30 cellular contexts compared by ENCODE assay signal in genomic region chr3:4884901-4885300, GRCh38.
DNase-seq lines count a peak whose midpoint lies in the region; ATAC-seq, FAIRE-seq and TF ChIP-seq lines count a peak whose summit lies in the region.
"Had no signal": no experiment of that assay in that cellular context is flagged by ENCODE, and none has a peak within 500 bp of the region (broad histone marks: within the 10 kb centered on the region; RNA-seq: fewer than 3 reads in every experiment).

No MANE protein-coding gene starts in this region.

- H3K9me3 ChIP-seq in A549 (peaks cover 4% of the 10 kb centered on the region; the same call in 1 of the 3 replicates), SJSA1 (replicated peaks) (no peaks in the 10 kb centered on the region), prostate gland (no peaks in the 10 kb centered on the region), SJCRH30 (replicated peaks) (0 out of 2 replicates have a peak, but pooled peaks cover 5% of the 10 kb centered on the region), sigmoid colon (no peaks in the 10 kb centered on the region)
- H3K9me3 ChIP-seq: BE2C, Peyer's patch, SK-N-SH had no signal

- no peak for FAIRE-seq in A549 (lab: Jason Lieb, UNC)
- FAIRE-seq: GM12878 had no signal

- DNase-seq in A549 (ENCODE audit: low read depth in 1 of 2, low spot score in 1 of 2), result no peak
- no peak for DNase-seq in SJSA1 (ENCODE audit: low read depth in 1 of 2, low spot score in 2 of 2)
- DNase-seq in prostate gland (ENCODE audit: low spot score), result no peak
- no peak for DNase-seq in SJCRH30
- no peak for DNase-seq in sigmoid colon
- no peak for DNase-seq in NCI-H1436 treated with DMSO at 0.1 percent for 48 hours (lab: John Stamatoyannopoulos, UW)
- DNase-seq in NK-92 (lab: John Stamatoyannopoulos, UW; ENCODE audit: unreplicated experiment), result no peak
- DNase-seq: ACHN; BE2C; CD8-positive, alpha-beta memory T cell; DMS 273 treated with DMSO at 0.1 percent for 48 hours; DMS79; EL; GDM1; GOT3; HCEC 1CT; Karpas-422; MV-4-11; NCI-H1105; NCI-H146; NCI-H2029 treated with DMSO at 0.1 percent for 48 hours; NCI-H446 treated with DMSO at 0.1 percent for 48 hours; NCI-H526 treated with DMSO at 0.1 percent for 48 hours; Peyer's patch; SHP77 treated with DMSO at 0.1 percent for 48 hours; SK-N-SH had no signal

- intact Hi-C loops in prostate gland (cut with DNase I), result no loop called here
- intact Hi-C loops in sigmoid colon (cut with DNase I), result no loop called here

- H3K4me1 Mint-ChIP-seq in brain, result peaks cover 17% of the 10 kb centered on the region

- TF ChIP-seq CTCF in A549 (IDR thresholded peaks at IDR 0.05), result no peak
- TF ChIP-seq CTCF in brain (conservative IDR thresholded peaks at IDR 0.05), result no peak
- no peak for TF ChIP-seq CTCF in prostate gland (IDR thresholded peaks at IDR 0.05)
- no peak for TF ChIP-seq CTCF in sigmoid colon (IDR thresholded peaks at IDR 0.05)

- WGBS in A549 (ENCODE audit: missing lambda C conversion rate), result 90% methylated on average over 3 of the region's 3 CpGs
- WGBS in prostate gland, result 18% methylated on average over 3 of the region's 3 CpGs
- WGBS in sigmoid colon, 2 donors, result 88 to 90% methylated on average over 3 of the region's 3 CpGs

- TF ChIP-seq RAD21 in A549 (conservative IDR thresholded peaks at IDR 0.05 in 1 of 2, IDR thresholded peaks at IDR 0.05 in 1 of 2), result no peak

- no peaks in the 10 kb centered on the region for H3K36me3 Mint-ChIP-seq in brain
- H3K36me3 Mint-ChIP-seq: CD14-positive monocyte; CD8-positive, alpha-beta memory T cell had no signal

- POLR2A ChIA-PET in A549 (lab: Yijun Ruan, JAX), result interaction anchor here (0.8 kb wide), 1 partner anchor 100 kb away, joined by 3 read pairs; no protein-coding TSS in a partner anchor

- H3K4me2 ChIP-seq in A549, result 0 out of 3 replicates have a peak overlapping the region, but pooled peaks have one; percentile 13
- H3K4me2 ChIP-seq: SK-N-SH had no signal

- peaks cover 10% of the 10 kb centered on the region for H3K4me1 ChIP-seq in A549
- H3K4me1 ChIP-seq in SJSA1 (replicated peaks), result peaks cover 21% of the 10 kb centered on the region
- H3K4me1 ChIP-seq in prostate gland (replicated peaks), result no peaks in the 10 kb centered on the region
- no peaks in the 10 kb centered on the region for H3K4me1 ChIP-seq in SJCRH30
- peaks cover 0 to 14% (median 8%) of the 10 kb centered on the region in 4 donors for H3K4me1 ChIP-seq in sigmoid colon
- H3K4me1 ChIP-seq: BE2C had no signal

- TF ChIP-seq POLR2A in A549 (IDR thresholded peaks at IDR 0.05; ENCODE audit: low read length), result no peak
- no peak for TF ChIP-seq POLR2A in prostate gland (IDR thresholded peaks at IDR 0.05)
- no peak for TF ChIP-seq POLR2A in sigmoid colon (IDR thresholded peaks at IDR 0.05)

- ATAC-seq in A549, result no peak
- ATAC-seq: GM12878 had no signal

- H3K27me3 ChIP-seq in SJSA1 (replicated peaks), result no peaks in the 10 kb centered on the region
- no peaks in the 10 kb centered on the region for H3K27me3 ChIP-seq in prostate gland (replicated peaks; ENCODE audit: insufficient read depth)
- H3K27me3 ChIP-seq in SJCRH30, result no peaks in the 10 kb centered on the region
- H3K27me3 ChIP-seq in sigmoid colon, result no peaks in the 10 kb centered on the region
- H3K27me3 ChIP-seq: BE2C, Peyer's patch had no signal

- H3K36me3 ChIP-seq in SJSA1 (no peaks in the 10 kb centered on the region), prostate gland (no peaks in the 10 kb centered on the region), SJCRH30 (no peaks in the 10 kb centered on the region), sigmoid colon (no peaks in the 10 kb centered on the region)
- H3K36me3 ChIP-seq: BE2C, Peyer's patch had no signal

- H3K27ac ChIP-seq in A549, result no peak overlapping the region
- H3K27ac ChIP-seq in SJSA1, result peak overlapping the region; percentile 63
- H3K27ac ChIP-seq in prostate gland, result peak overlapping the region; percentile 23 to 60
- H3K27ac ChIP-seq in SJCRH30, result no peak overlapping the region
- peak overlapping the region in 1 of 4 donors; percentile 7 for H3K27ac ChIP-seq in sigmoid colon
- H3K27ac ChIP-seq: 22Rv1, Peyer's patch had no signal

- H3K4me3 Mint-ChIP-seq in brain, result peak overlapping the region in 2 of 5 experiments; percentile 17 to 67
- H3K4me3 Mint-ChIP-seq: CD14-positive monocyte; CD8-positive, alpha-beta memory T cell had no signal

- peak overlapping the region in 3 of 5 experiments; percentile 40 to 66 (median 61) for H3K27ac Mint-ChIP-seq in brain
- H3K27ac Mint-ChIP-seq: CD14-positive monocyte; CD8-positive, alpha-beta memory T cell had no signal

- no peak for TF ChIP-seq EP300 in A549 (IDR thresholded peaks at IDR 0.05)
- no peak for TF ChIP-seq EP300 in sigmoid colon (IDR thresholded peaks at IDR 0.05)

- peaks cover 9% of the 10 kb centered on the region for H3K27me3 Mint-ChIP-seq in brain
- H3K27me3 Mint-ChIP-seq: CD8-positive, alpha-beta memory T cell had no signal

- H3K4me3 ChIP-seq in A549, result no peak overlapping the region
- H3K4me3 ChIP-seq in SJSA1, result no peak overlapping the region
- H3K4me3 ChIP-seq in prostate gland, result no peak overlapping the region
- H3K4me3 ChIP-seq in SJCRH30, result no peak overlapping the region
- H3K4me3 ChIP-seq in sigmoid colon, result no peak overlapping the region
- H3K4me3 ChIP-seq: GM12878, Peyer's patch had no signal

- peaks cover 0 to 4% (median 2%) of the 10 kb centered on the region in 5 experiments for H3K9me3 Mint-ChIP-seq in brain
- H3K9me3 Mint-ChIP-seq: CD8-positive, alpha-beta memory T cell had no signal

- CTCF ChIA-PET in A549 (lab: Yijun Ruan, JAX), result interaction anchor here (0.7 to 1.9 kb wide), 5 partner anchors 9 to 173 kb away, joined by 3 to 8 read pairs (median 5); no protein-coding TSS in a partner anchor

TF ChIP-seq in A549, 52 proteins besides CTCF, POLR2A, EP300 and RAD21:
- no peak for TF ChIP-seq MAX (IDR thresholded peaks at IDR 0.05)
- no peak for TF ChIP-seq ZSCAN20 (CRISPR knock-in tag; IDR thresholded peaks at IDR 0.05)
- no peak for TF ChIP-seq ZC3H11A (IDR thresholded peaks at IDR 0.05)
- no peak for TF ChIP-seq PHF8 (IDR thresholded peaks at IDR 0.05; ENCODE audit: borderline replicate concordance, low read depth)
- TF ChIP-seq MAFK (IDR thresholded peaks at IDR 0.05; ENCODE audit: partially characterized antibody), result no peak
- TF ChIP-seq RNF2 (IDR thresholded peaks at IDR 0.05; ENCODE audit: borderline replicate concordance, low read depth), result no peak
- TF ChIP-seq HEYL (CRISPR knock-in tag; IDR thresholded peaks at IDR 0.05), result no peak
- TF ChIP-seq FOSB (CRISPR knock-in tag; IDR thresholded peaks at IDR 0.05), result no peak
- no peak for TF ChIP-seq CHD2 (IDR thresholded peaks at IDR 0.05; ENCODE audit: low read length, partially characterized antibody)
- no peak for TF ChIP-seq MYC (IDR thresholded peaks at IDR 0.05; ENCODE audit: borderline replicate concordance, low read length)
- no peak for TF ChIP-seq FOXS1 (CRISPR knock-in tag; IDR thresholded peaks at IDR 0.05)
- no peak for TF ChIP-seq RARB (CRISPR knock-in tag; IDR thresholded peaks at IDR 0.05)
- TF ChIP-seq HES2 (IDR thresholded peaks at IDR 0.05), result no peak
- no peak for TF ChIP-seq ELK1 (IDR thresholded peaks at IDR 0.05; ENCODE audit: low read depth, low read length)
- TF ChIP-seq EHF (CRISPR knock-in tag; IDR thresholded peaks at IDR 0.05), result no peak
- no peak for TF ChIP-seq CBX2 (IDR thresholded peaks at IDR 0.05; ENCODE audit: borderline replicate concordance, low read depth)

Comparison
In these comparisons a context has a peak if more than half of its experiments do, and no peak if none do; other contexts are left out.
1. H3K27ac ChIP-seq: peak in SJSA1 (single experiment) and prostate gland (2 of 2); none in A549 (0 of 2) and SJCRH30 (single experiment).